Comparison of ENCODE assay signal across 8 cellular contexts in genomic region chr17:61399131-61400057, GRCh38. TPM values are rescaled to one million over a fixed set of nuclear protein-coding genes. Genes with fewer than 3 reads are reported as not detected.
A peak's percentile ranks its signal among the peaks of the same experiment; 100 is the strongest.
DNase-seq lines count a peak whose midpoint lies in the region; ATAC-seq and TF ChIP-seq lines count a peak whose summit lies in the region.

TBX2 (plus strand) TSS chr17:61399843; CDS start chr17:61400177, 334 bp downstream.

- intact Hi-C loops in MCF 10A (cut with micrococcal nuclease) = no loop called here

- H3K27ac Mint-ChIP-seq in MCF 10A (ENCODE audit: low read depth, unreplicated experiment) = no peak within 1 kb of the TSS
- H3K27ac Mint-ChIP-seq in stimulated activated naive B cell treated with anti-CD40 and anti-IgM and Interleukin-4, amounts not matched to agents 10 μg/mL and 1 μg/mL and 100 μg/mL, for 72 hours = peak within 1 kb of the TSS; percentile 86

- DNase-seq in G401 (ENCODE audit: low spot score) (peak; percentile 50), NCI-H2227 (lab: John Stamatoyannopoulos, UW; ENCODE audit: unreplicated experiment) (peak; percentile 74), MCF 10A (ENCODE audit: unreplicated experiment) (peak; percentile 88), kidney glomerular epithelial cell (lab: John Stamatoyannopoulos, UW) (peak; percentile 76)
- DNase-seq in stimulated activated naive B cell treated with anti-CD40 and anti-IgM and Interleukin-4, amounts not matched to agents 10 μg/mL and 1 μg/mL and 100 μg/mL, for 72 hours = no peak
- DNase-seq in stimulated activated naive CD4-positive, alpha-beta T cell (lab: John Stamatoyannopoulos, UW) = no peak

- CTCF ChIA-PET in MCF 10A (lab: Yijun Ruan, JAX) = interaction anchor here (0.6 to 1.5 kb wide), 9 partner anchors 9 to 883 kb away, joined by 3 to 5 read pairs (median 3); no protein-coding TSS in a partner anchor

- in situ Hi-C loops in G401 (cut with HindIII; ENCODE audit: low sequenced_read_pairs) = no loop called here

- H3K36me3 Mint-ChIP-seq in MCF 10A (ENCODE audit: insufficient read depth, unreplicated experiment) = peaks cover 11% of the 10 kb centered on the region
- peaks cover 0 to 13% of the 10 kb centered on the region in 2 donors for H3K36me3 Mint-ChIP-seq in stimulated activated naive B cell treated with anti-CD40 and anti-IgM and Interleukin-4, amounts not matched to agents 10 μg/mL and 1 μg/mL and 100 μg/mL, for 72 hours

- H3K9me3 Mint-ChIP-seq in MCF 10A (ENCODE audit: unreplicated experiment) = no peaks in the 10 kb centered on the region
- H3K9me3 Mint-ChIP-seq in stimulated activated naive B cell treated with anti-CD40 and anti-IgM and Interleukin-4, amounts not matched to agents 10 μg/mL and 1 μg/mL and 100 μg/mL, for 72 hours = no peaks in the 10 kb centered on the region

- H3K4me1 Mint-ChIP-seq in MCF 10A (ENCODE audit: insufficient read depth, unreplicated experiment) = no peaks in the 10 kb centered on the region
- peaks cover 37 to 64% of the 10 kb centered on the region in 2 donors for H3K4me1 Mint-ChIP-seq in stimulated activated naive B cell treated with anti-CD40 and anti-IgM and Interleukin-4, amounts not matched to agents 10 μg/mL and 1 μg/mL and 100 μg/mL, for 72 hours

- no peak for TF ChIP-seq CTCF in MCF 10A (IDR thresholded peaks at IDR 0.05; ENCODE audit: unreplicated experiment)

- peak within 1 kb of the TSS; percentile 76 for H3K4me3 Mint-ChIP-seq in MCF 10A (ENCODE audit: unreplicated experiment)
- H3K4me3 Mint-ChIP-seq in stimulated activated naive B cell treated with anti-CD40 and anti-IgM and Interleukin-4, amounts not matched to agents 10 μg/mL and 1 μg/mL and 100 μg/mL, for 72 hours = peak within 1 kb of the TSS; percentile 80 to 82

- no peaks in the 10 kb centered on the region for H3K27me3 Mint-ChIP-seq in MCF 10A (ENCODE audit: insufficient read depth, unreplicated experiment)
- H3K27me3 Mint-ChIP-seq in stimulated activated naive B cell treated with anti-CD40 and anti-IgM and Interleukin-4, amounts not matched to agents 10 μg/mL and 1 μg/mL and 100 μg/mL, for 72 hours = peaks cover 66 to 73% of the 10 kb centered on the region in 2 donors

- ATAC-seq in stimulated activated naive B cell treated with anti-CD40 and anti-IgM and Interleukin-4, amounts not matched to agents 10 μg/mL and 1 μg/mL and 100 μg/mL, for 72 hours (replicated peaks) = no peak
- ATAC-seq in HG03039 (IDR thresholded peaks at IDR 0.05; ENCODE audit: unreplicated experiment) = no peak
- no peak for ATAC-seq in HG03108 (IDR thresholded peaks at IDR 0.05; ENCODE audit: unreplicated experiment)

- TSS peak; percentile 25 for BruUV-seq in MCF 10A (replicated peaks; lab: Mats Ljungman, UMichigan)

- POLR2A ChIA-PET in MCF 10A (lab: Yijun Ruan, JAX) = interaction anchor here (0.7 to 2.5 kb wide), 14 partner anchors 12 to 966 kb away, joined by 3 to 11 read pairs (median 3); partner anchors contain the start of gene BCAS3

RNA-seq across cellular contexts. Expression of gene TBX2, which starts in this region (rescaled TPM):
- 6.2 and 11.4 TPM in 2 replicates for total RNA-seq in G401 (2014; rRNA removed; shearing (Covaris generic))
- total RNA-seq in MCF 10A (2022) = 1.5 and 4.3 TPM in 2 replicates

Comparison
In these comparisons a context has a peak if more than half of its experiments do, and no peak if none do; other contexts are left out.
1. DNase-seq: peak in G401 (single experiment), NCI-H2227 (single experiment), MCF 10A (single experiment) and kidney glomerular epithelial cell (single experiment); none in stimulated activated naive B cell treated with anti-CD40 and anti-IgM and Interleukin-4, amounts not matched to agents 10 μg/mL and 1 μg/mL and 100 μg/mL, for 72 hours (single experiment) and stimulated activated naive CD4-positive, alpha-beta T cell (0 of 6).